In genomic region chr3:71226565-71227281, GRCh38 we compare ENCODE assay signal across 7 cellular contexts.
DNase-seq lines count a peak whose midpoint lies in the region; ATAC-seq lines count a peak whose summit lies in the region.

No MANE protein-coding gene starts in this region.

- intact Hi-C loops in left cardiac atrium (cut with DNase I), result no loop called here

- ATAC-seq in GM19455 (IDR thresholded peaks at IDR 0.05; ENCODE audit: unreplicated experiment), result peak; percentile 88
- ATAC-seq in HG03460 (IDR thresholded peaks at IDR 0.05; ENCODE audit: unreplicated experiment), result peak; percentile 81
- ATAC-seq in left cardiac atrium, result peak; percentile 86 to 93

- DNase-seq in activated T-cell treated with anti-CD3 and anti-CD28 coated beads for 4 hours, result peak; percentile 79
- peak; percentile 66 for DNase-seq in left cardiac atrium
- peak; percentile 50 to 73 (median 64) for DNase-seq in stimulated activated CD4-positive, alpha-beta T cell treated with anti-CD3 and anti-CD28 coated beads, TNF-alpha, amount 100 ng/mL, for 1 hour (ENCODE audit: low read depth in 3 of 3, low spot score in 1 of 3)
- no peak for DNase-seq in mesenteric fat pad (ENCODE audit: low spot score)
- no peak for DNase-seq in DMS114 treated with DMSO at 0.1 percent for 48 hours (lab: John Stamatoyannopoulos, UW; ENCODE audit: unreplicated experiment)

Comparison
In these comparisons a context has a peak if more than half of its experiments do, and no peak if none do; other contexts are left out.
1. DNase-seq: peak in activated T-cell treated with anti-CD3 and anti-CD28 coated beads for 4 hours (single experiment), left cardiac atrium (single experiment) and stimulated activated CD4-positive, alpha-beta T cell treated with anti-CD3 and anti-CD28 coated beads, TNF-alpha, amount 100 ng/mL, for 1 hour (3 of 3); none in mesenteric fat pad (single experiment) and DMS114 treated with DMSO at 0.1 percent for 48 hours (single experiment).
2. Peak in every context shown above with its lines, with median percentiles within 50 percentile points of each other: ATAC-seq.